In genomic region chr7:119935418-119936025, GRCh38 we compare ENCODE assay signal across 8 cellular contexts.
DNase-seq lines count a peak whose midpoint lies in the region; ATAC-seq and TF ChIP-seq lines count a peak whose summit lies in the region.

No MANE protein-coding gene starts in this region.

- H3K9me3 ChIP-seq in AG04450 (ENCODE audit: control insufficient read depth, insufficient read depth, low read length): no peaks in the 10 kb centered on the region
- H3K9me3 ChIP-seq in testis: no peaks in the 10 kb centered on the region

- no peak overlapping the region for H3K4me3 ChIP-seq in AG04450 (ENCODE audit: low read depth, low read length)
- H3K4me3 ChIP-seq in fibroblast of the aortic adventitia (ENCODE audit: low read depth, low read length): no peak overlapping the region
- no peak overlapping the region for H3K4me3 ChIP-seq in testis

- TF ChIP-seq CTCF in AG04450 (IDR thresholded peaks at IDR 0.05; ENCODE audit: low read depth, low read length) (peak; percentile 49), RWPE1 (conservative IDR thresholded peaks at IDR 0.05; ENCODE audit: low read depth) (peak; percentile 69), fibroblast of the aortic adventitia (IDR thresholded peaks at IDR 0.05; ENCODE audit: insufficient read depth, low read length) (peak; percentile 55), testis (IDR thresholded peaks at IDR 0.05) (peak in 2 of 3 experiments; percentile 21 to 50)

- peak; percentile 15 for DNase-seq in AG04450 (ENCODE audit: low read depth, low spot score)
- DNase-seq in Kasumi-1 (lab: John Stamatoyannopoulos, UW): peak; percentile 49 to 71
- peak; percentile 4 for DNase-seq in RWPE1 (ENCODE audit: low spot score)
- peak; percentile 86 for DNase-seq in fibroblast of the aortic adventitia (ENCODE audit: low read depth)
- DNase-seq in testis: no peak
- no peak for DNase-seq in NCI-H2107 (lab: John Stamatoyannopoulos, UW)

- intact Hi-C loops in testis (cut with DNase I; ENCODE audit: low total_unique reads): no loop called here

- ATAC-seq in GM19324 (IDR thresholded peaks at IDR 0.05; ENCODE audit: low FRiP score, unreplicated experiment) (peak; percentile 57), HG03571 (IDR thresholded peaks at IDR 0.05; ENCODE audit: unreplicated experiment) (no peak)

- TF ChIP-seq POLR2A in testis (IDR thresholded peaks at IDR 0.05): no peak

- H3K27ac ChIP-seq in AG04450 (ENCODE audit: low read depth, low read length) (no peak overlapping the region), RWPE1 (no peak overlapping the region), testis (no peak overlapping the region)

- POLR2A ChIA-PET in AG04450 (lab: Yijun Ruan, JAX) (no interaction called here), RWPE1 (lab: Yijun Ruan, JAX; ENCODE audit: low non-redundant PET) (no interaction called here)

- H3K27me3 ChIP-seq in AG04450 (ENCODE audit: control insufficient read depth, insufficient read depth, low read length): no peaks in the 10 kb centered on the region
- no peaks in the 10 kb centered on the region for H3K27me3 ChIP-seq in testis

- H3K36me3 ChIP-seq in testis (ENCODE audit: low read depth, missing control alignments): no peaks in the 10 kb centered on the region

- H3K4me1 ChIP-seq in testis: no peaks in the 10 kb centered on the region

- CTCF ChIA-PET in AG04450 (lab: Charles Lee) (interaction anchor here (0.5 to 4.6 kb wide), 31 partner anchors 9 to 648 kb away, joined by 3 to 53 read pairs (median 4); partner anchors contain the start of gene KCND2), RWPE1 (lab: Yijun Ruan, JAX) (interaction anchor here (0.5 to 1.7 kb wide), 8 partner anchors 30 to 1369 kb away, joined by 3 to 6 read pairs (median 4); partner anchors contain the start of gene KCND2)

- WGBS in testis, 2 donors: 45 to 49% methylated on average over 4 of the region's 4 CpGs

Comparison
In these comparisons a context has a peak if more than half of its experiments do, and no peak if none do; other contexts are left out.
1. DNase-seq: peak in AG04450 (single experiment), Kasumi-1 (2 of 2), RWPE1 (single experiment) and fibroblast of the aortic adventitia (single experiment); none in testis (single experiment) and NCI-H2107 (single experiment).
2. Peak in every context shown above with its lines, with median percentiles within 50 percentile points of each other: CTCF ChIP-seq.